16 cellular contexts compared by ENCODE assay signal in the genomic region with DNA sequence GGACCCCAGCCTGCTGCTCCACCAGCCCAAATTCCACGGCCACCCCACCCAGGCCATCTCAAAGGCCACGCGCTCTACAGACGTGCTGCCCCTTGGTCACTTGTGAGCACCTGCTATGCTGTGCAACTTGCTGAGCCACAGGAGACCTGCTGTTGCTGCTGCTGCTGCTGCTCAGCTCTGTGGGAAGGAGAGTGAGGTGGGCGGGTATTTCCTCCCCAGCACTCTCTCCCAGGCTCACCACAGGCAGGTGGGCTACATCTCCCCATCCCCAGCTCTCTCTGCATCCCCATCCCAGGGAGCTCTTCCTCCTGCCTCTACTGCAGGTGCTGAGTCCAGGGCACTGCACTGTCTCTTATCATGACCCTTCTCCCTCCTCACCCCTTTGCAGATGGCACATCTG.
DNase-seq lines count a peak whose midpoint lies in the region; ATAC-seq and TF ChIP-seq lines count a peak whose summit lies in the region.
"Had no signal": no experiment of that assay in that cellular context is flagged by ENCODE, and none has a peak within 500 bp of the region (broad histone marks: within the 10 kb centered on the region; RNA-seq: fewer than 3 reads in every experiment).

No MANE protein-coding gene starts in this region.

- H3K27me3 ChIP-seq in CD4-positive, alpha-beta T cell (ENCODE audit: control insufficient read depth, insufficient read depth, low read length): no peaks in the 10 kb centered on the region
- H3K27me3 ChIP-seq in CD8-positive, alpha-beta T cell (ENCODE audit: insufficient read depth, low read length): no peaks in the 10 kb centered on the region
- no peaks in the 10 kb centered on the region for H3K27me3 ChIP-seq in colonic mucosa

- H3K36me3 Mint-ChIP-seq in CD4-positive, alpha-beta T cell (ENCODE audit: low read depth): no peaks in the 10 kb centered on the region
- no peaks in the 10 kb centered on the region for H3K36me3 Mint-ChIP-seq in CD8-positive, alpha-beta T cell
- no peaks in the 10 kb centered on the region for H3K36me3 Mint-ChIP-seq in T-cell
- H3K36me3 Mint-ChIP-seq in stimulated activated memory B cell treated with anti-CD40 and anti-IgM and Interleukin-4, amounts not matched to agents 10 μg/mL and 1 μg/mL and 100 μg/mL, for 72 hours: no peaks in the 10 kb centered on the region

- ATAC-seq in CD4-positive, alpha-beta T cell (ENCODE audit: poor library complexity): no peak
- no peak for ATAC-seq in CD8-positive, alpha-beta T cell
- peak in 2 of 4 experiments; percentile 43 to 49 for ATAC-seq in T-cell (replicated peaks in 1 of 4)
- no peak for ATAC-seq in stimulated activated memory B cell treated with anti-CD40 and anti-IgM and Interleukin-4, amounts not matched to agents 10 μg/mL and 1 μg/mL and 100 μg/mL, for 72 hours
- ATAC-seq: SK-N-SH treated with all-trans-retinoic acid at 6 μM for 48 hours had no signal

- peaks cover 51% of the 10 kb centered on the region for H3K4me1 Mint-ChIP-seq in CD4-positive, alpha-beta T cell (ENCODE audit: low read depth)
- H3K4me1 Mint-ChIP-seq in CD8-positive, alpha-beta T cell (ENCODE audit: low read depth): peaks cover 57% of the 10 kb centered on the region
- peaks cover 47 to 67% (median 53%) of the 10 kb centered on the region in 3 donors for H3K4me1 Mint-ChIP-seq in T-cell
- H3K4me1 Mint-ChIP-seq in stimulated activated memory B cell treated with anti-CD40 and anti-IgM and Interleukin-4, amounts not matched to agents 10 μg/mL and 1 μg/mL and 100 μg/mL, for 72 hours: no peaks in the 10 kb centered on the region

- intact Hi-C loops in CD4-positive, alpha-beta T cell (cut with DNase I, micrococcal nuclease): no loop called here
- intact Hi-C loops in CD8-positive, alpha-beta T cell (cut with DNase I, micrococcal nuclease): no loop called here
- intact Hi-C loops in colonic mucosa (cut with DNase I): no loop called here

- H3K27me3 Mint-ChIP-seq in CD4-positive, alpha-beta T cell: no peaks in the 10 kb centered on the region
- no peaks in the 10 kb centered on the region for H3K27me3 Mint-ChIP-seq in CD8-positive, alpha-beta T cell (ENCODE audit: low read depth)
- H3K27me3 Mint-ChIP-seq in T-cell: no peaks in the 10 kb centered on the region
- no peaks in the 10 kb centered on the region for H3K27me3 Mint-ChIP-seq in stimulated activated memory B cell treated with anti-CD40 and anti-IgM and Interleukin-4, amounts not matched to agents 10 μg/mL and 1 μg/mL and 100 μg/mL, for 72 hours

- H3K9ac ChIP-seq in colonic mucosa (ENCODE audit: low read depth in 2 of 2, low read length in 2 of 2): no peak overlapping the region

- no peak overlapping the region for H3K27ac ChIP-seq in CD4-positive, alpha-beta T cell (ENCODE audit: low read depth, low read length)
- no peak overlapping the region for H3K27ac ChIP-seq in CD8-positive, alpha-beta T cell (ENCODE audit: low read depth, low read length)
- H3K27ac ChIP-seq in colonic mucosa: no peak overlapping the region

- no peak overlapping the region for H3K27ac Mint-ChIP-seq in CD4-positive, alpha-beta T cell
- peak overlapping the region; percentile 74 for H3K27ac Mint-ChIP-seq in CD8-positive, alpha-beta T cell
- peak overlapping the region; percentile 60 to 80 for H3K27ac Mint-ChIP-seq in T-cell
- H3K27ac Mint-ChIP-seq in stimulated activated memory B cell treated with anti-CD40 and anti-IgM and Interleukin-4, amounts not matched to agents 10 μg/mL and 1 μg/mL and 100 μg/mL, for 72 hours: no peak overlapping the region

- no peaks in the 10 kb centered on the region for H3K9me3 Mint-ChIP-seq in CD4-positive, alpha-beta T cell
- no peaks in the 10 kb centered on the region for H3K9me3 Mint-ChIP-seq in CD8-positive, alpha-beta T cell
- H3K9me3 Mint-ChIP-seq in T-cell: no peaks in the 10 kb centered on the region
- H3K9me3 Mint-ChIP-seq in stimulated activated memory B cell treated with anti-CD40 and anti-IgM and Interleukin-4, amounts not matched to agents 10 μg/mL and 1 μg/mL and 100 μg/mL, for 72 hours: peaks cover 11% of the 10 kb centered on the region

- H3K36me3 ChIP-seq in CD8-positive, alpha-beta T cell (ENCODE audit: insufficient read depth, low read length): no peaks in the 10 kb centered on the region
- H3K36me3 ChIP-seq in colonic mucosa: no peaks in the 10 kb centered on the region

- TF ChIP-seq CTCF in CD4-positive, alpha-beta T cell (IDR thresholded peaks at IDR 0.05): no peak
- no peak for TF ChIP-seq CTCF in CD8-positive, alpha-beta T cell (IDR thresholded peaks at IDR 0.05)
- no peak for TF ChIP-seq CTCF in colonic mucosa (IDR thresholded peaks at IDR 0.05)

- peaks cover 44% of the 10 kb centered on the region for H3K4me1 ChIP-seq in CD8-positive, alpha-beta T cell (ENCODE audit: insufficient read depth, low read length)
- no peaks in the 10 kb centered on the region for H3K4me1 ChIP-seq in colonic mucosa

- H3K4me3 Mint-ChIP-seq in CD4-positive, alpha-beta T cell: peak overlapping the region; percentile 22
- peak overlapping the region; percentile 74 for H3K4me3 Mint-ChIP-seq in CD8-positive, alpha-beta T cell
- H3K4me3 Mint-ChIP-seq in T-cell: peak overlapping the region in 1 of 3 donors; percentile 70
- H3K4me3 Mint-ChIP-seq in stimulated activated memory B cell treated with anti-CD40 and anti-IgM and Interleukin-4, amounts not matched to agents 10 μg/mL and 1 μg/mL and 100 μg/mL, for 72 hours: no peak overlapping the region

- peak overlapping the region; percentile 24 for H3K4me3 ChIP-seq in CD8-positive, alpha-beta T cell (ENCODE audit: low read depth, low read length)
- H3K4me3 ChIP-seq in colonic mucosa: no peak overlapping the region

- H3K9me3 ChIP-seq in CD4-positive, alpha-beta T cell (ENCODE audit: control insufficient read depth, low read length): no peaks in the 10 kb centered on the region
- no peaks in the 10 kb centered on the region for H3K9me3 ChIP-seq in CD8-positive, alpha-beta T cell (ENCODE audit: low read length)
- H3K9me3 ChIP-seq in colonic mucosa: no peaks in the 10 kb centered on the region

- POLR2A ChIA-PET in CD4-positive, alpha-beta T cell (lab: Charles Lee): interaction anchor here (0.6 kb wide), 1 partner anchor 39 kb away, joined by 3 read pairs; no protein-coding TSS in a partner anchor
- POLR2A ChIA-PET in CD8-positive, alpha-beta T cell (lab: Charles Lee): interaction anchor here (1.2 kb wide), 1 partner anchor 12 kb away, joined by 6 read pairs; no protein-coding TSS in a partner anchor
- POLR2A ChIA-PET in T-cell (lab: Charles Lee): interaction anchor here in 1 of 2 donors (0.6 kb wide), 1 partner anchor 234 kb away, joined by 3 read pairs; no protein-coding TSS in a partner anchor

- DNase-seq in CD4-positive, alpha-beta T cell: no peak
- DNase-seq in CD8-positive, alpha-beta T cell: peak in 1 of 7 experiments; percentile 55
- DNase-seq in T-cell: no peak
- DNase-seq in islet precursor cell: peak; percentile 52
- no peak for DNase-seq in NCI-H146 treated with DMSO at 0.1 percent for 48 hours (lab: John Stamatoyannopoulos, UW; ENCODE audit: unreplicated experiment)
- no peak for DNase-seq in colonic mucosa
- DNase-seq: GF-D8; IMR-90; NCI-H1930; NCI-H2171; NCI-H446; NK-92 treated with Interleukin-12 subunit alpha and Interleukin-12 subunit beta, amount 100 ng/mL, for 24 hours; OCI-M1; SHP77 treated with DMSO at 0.1 percent for 48 hours had no signal

- CTCF ChIA-PET in CD4-positive, alpha-beta T cell (lab: Charles Lee): no interaction called here
- CTCF ChIA-PET in CD8-positive, alpha-beta T cell (lab: Charles Lee): no interaction called here
- CTCF ChIA-PET in T-cell (lab: Charles Lee): no interaction called here

Comparison
In these comparisons a context has a peak if more than half of its experiments do, and no peak if none do; other contexts are left out.
1. H3K27ac Mint-ChIP-seq: peak in CD8-positive, alpha-beta T cell (single experiment) and T-cell (2 of 2); none in CD4-positive, alpha-beta T cell (single experiment) and stimulated activated memory B cell treated with anti-CD40 and anti-IgM and Interleukin-4, amounts not matched to agents 10 μg/mL and 1 μg/mL and 100 μg/mL, for 72 hours (single experiment).